ENCODE assay signal across 15 cellular contexts in genomic region chr10:28842321-28842720, GRCh38.
DNase-seq lines count a peak whose midpoint lies in the region; ATAC-seq and TF ChIP-seq lines count a peak whose summit lies in the region.
"Had no signal": no experiment of that assay in that cellular context is flagged by ENCODE, and none has a peak within 500 bp of the region (broad histone marks: within the 10 kb centered on the region; RNA-seq: fewer than 3 reads in every experiment).

No MANE protein-coding gene starts in this region.

- ATAC-seq in GM18517 (IDR thresholded peaks at IDR 0.05; ENCODE audit: unreplicated experiment) (no peak), HG03571 (IDR thresholded peaks at IDR 0.05; ENCODE audit: unreplicated experiment) (no peak)
- ATAC-seq: GM12878; stimulated activated naive CD8-positive, alpha-beta T cell treated with anti-CD3 and anti-CD28 coated beads, Interleukin-15, amount 100 ng/mL, for 72 hours had no signal

- no peak overlapping the region for H3K9ac ChIP-seq in skeletal muscle tissue (ENCODE audit: low read depth in 1 of 3, low read length in 3 of 3)

- DNase-seq in GM03348 (ENCODE audit: low spot score) (peak; percentile 46), SK-MEL-5 (ENCODE audit: low read depth, low spot score) (peak; percentile 76), fibroblast of villous mesenchyme (ENCODE audit: low read depth) (peak; percentile 88)
- no peak for DNase-seq in stimulated activated CD4-positive, alpha-beta T cell treated with anti-CD3 and anti-CD28 coated beads, Interleukin-1b, Interleukin-23, amount 100 ng/mL, for 48 hours
- DNase-seq: activated CD4-positive, CD25-positive, alpha-beta regulatory T cell treated with anti-CD3 and anti-CD28 coated beads, Interleukin-2, amount 50 U/mL, for 72 hours; activated T-cell treated with anti-CD3 and anti-CD28 coated beads, Interleukin-2, amount 50 U/mL, for 48 hours; occipital lobe; stimulated activated CD4-positive, alpha-beta T cell treated with anti-CD3 and anti-CD28 coated beads, Interleukin-4, amount 100 ng/mL, for 1 hour; stimulated activated naive CD8-positive, alpha-beta T cell treated with anti-CD3 and anti-CD28 coated beads, Interleukin-15, amount 100 ng/mL, for 72 hours; SW 1271 had no signal

- in situ Hi-C loops in SK-MEL-5 (cut with HindIII; ENCODE audit: low pct_unique_long_range_greater_than_20kb, low sequenced_read_pairs), result no loop called here

- H3K27me3 ChIP-seq in skeletal muscle tissue (ENCODE audit: control insufficient read depth in 3 of 3, insufficient read depth in 3 of 3, low read length in 3 of 3), result no peaks in the 10 kb centered on the region
- H3K27me3 ChIP-seq: breast epithelium had no signal

- H3K4me3 ChIP-seq in fibroblast of villous mesenchyme (ENCODE audit: low read depth, low read length), result no peak overlapping the region
- no peak overlapping the region for H3K4me3 ChIP-seq in skeletal muscle tissue (ENCODE audit: low read length in 3 of 3)
- H3K4me3 ChIP-seq: breast epithelium, GM12878 had no signal

- H3K36me3 ChIP-seq in skeletal muscle tissue (ENCODE audit: control insufficient read depth in 3 of 3, insufficient read depth in 3 of 3, low read length in 3 of 3), result no peaks in the 10 kb centered on the region
- H3K36me3 ChIP-seq: breast epithelium had no signal

- no peak for TF ChIP-seq CTCF in fibroblast of villous mesenchyme (IDR thresholded peaks at IDR 0.05; ENCODE audit: insufficient read depth, low read depth, low read length)

- H3K9me3 ChIP-seq in skeletal muscle tissue (ENCODE audit: control insufficient read depth in 3 of 3, low read length in 3 of 3), result peaks cover 0 to 6% (median 3%) of the 10 kb centered on the region in 3 donors

- H3K4me1 ChIP-seq in skeletal muscle tissue (ENCODE audit: control insufficient read depth in 3 of 3, insufficient read depth in 3 of 3, low read length in 3 of 3), result peaks cover 7 to 32% (median 21%) of the 10 kb centered on the region in 3 donors
- H3K4me1 ChIP-seq: breast epithelium had no signal

- H3K27ac ChIP-seq in skeletal muscle tissue (ENCODE audit: low read depth, low read length), result peak overlapping the region; percentile 84
- H3K27ac ChIP-seq: breast epithelium had no signal
